In the genomic region with DNA sequence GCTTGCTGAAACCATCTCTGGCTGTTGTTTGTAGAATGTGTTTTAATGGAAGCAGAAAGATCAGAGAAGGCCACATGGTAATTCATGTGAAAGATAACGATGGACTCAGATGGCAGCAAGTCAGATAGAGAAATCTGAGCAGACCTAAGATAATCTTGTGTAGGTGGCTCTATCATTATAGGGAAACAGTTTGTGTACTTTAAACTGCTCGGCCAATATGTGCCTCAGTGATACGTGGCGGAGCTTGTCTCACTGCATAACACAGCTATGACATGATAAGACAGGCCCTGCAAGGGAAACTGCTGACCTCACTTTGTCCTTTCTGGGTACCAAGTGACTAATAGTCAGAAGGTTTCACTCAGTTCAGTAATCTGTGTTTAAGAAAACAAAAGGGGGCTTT, we compare ENCODE assay signal across 11 cellular contexts. TPM values are rescaled to one million over a fixed set of nuclear protein-coding genes. Genes with fewer than 3 reads are reported as not detected.
A peak's percentile ranks its signal among the peaks of the same experiment; 100 is the strongest.
DNase-seq lines count a peak whose midpoint lies in the region; ATAC-seq, FAIRE-seq and TF ChIP-seq lines count a peak whose summit lies in the region.
"Had no signal": no experiment of that assay in that cellular context is flagged by ENCODE, and none has a peak within 500 bp of the region (broad histone marks: within the 10 kb centered on the region; RNA-seq: fewer than 3 reads in every experiment).

No MANE protein-coding gene starts in this region.

- TF ChIP-seq CTCF in AG04450 (IDR thresholded peaks at IDR 0.05; ENCODE audit: low read depth, low read length) (no peak), fibroblast of pulmonary artery (IDR thresholded peaks at IDR 0.05; ENCODE audit: low read length, missing control alignments) (no peak), A673 (conservative IDR thresholded peaks at IDR 0.05; ENCODE audit: low read depth, low read length) (no peak), HepG2 (CRISPR knock-in tag; IDR thresholded peaks at IDR 0.05) (no peak)

- H3K4me3 ChIP-seq in AG04450 (ENCODE audit: low read depth, low read length), result no peak overlapping the region
- no peak overlapping the region for H3K4me3 ChIP-seq in fibroblast of pulmonary artery (replicated peaks; ENCODE audit: low read depth, low read length)
- no peak overlapping the region for H3K4me3 ChIP-seq in A673 (ENCODE audit: low read depth, low read length, poor library complexity, severe bottlenecking)
- H3K4me3 ChIP-seq in HepG2 (replicated peaks in 1 of 3; ENCODE audit: insufficient read depth in 1 of 3, low read depth in 2 of 3, low read length in 3 of 3), result no peak overlapping the region

- peaks cover 8% of the 10 kb centered on the region for H3K9me3 Mint-ChIP-seq in activated T-cell treated with anti-CD3 and anti-CD28 coated beads, Interleukin-2, amount 50 U/mL, for 4 hours

- H4K20me1 ChIP-seq in HepG2 (ENCODE audit: insufficient read depth, low read length), result no peaks in the 10 kb centered on the region

- no peak overlapping the region for H2AFZ ChIP-seq in HepG2 (ENCODE audit: low read length)

- H3K27ac ChIP-seq in AG04450 (ENCODE audit: low read depth, low read length), result no peak overlapping the region
- H3K27ac ChIP-seq in A673 (ENCODE audit: low read depth, low read length, poor library complexity, severe bottlenecking), result no peak overlapping the region
- no peak overlapping the region for H3K27ac ChIP-seq in HepG2 (ENCODE audit: extremely low read length, insufficient read depth, low read length)

- no peak overlapping the region for H3K4me3 Mint-ChIP-seq in activated T-cell treated with anti-CD3 and anti-CD28 coated beads, Interleukin-2, amount 50 U/mL, for 4 hours
- H3K4me3 Mint-ChIP-seq: CD4-positive, CD25-positive, alpha-beta regulatory T cell had no signal

- CTCF ChIA-PET in AG04450 (lab: Charles Lee), result interaction anchor here (0.6 to 1.7 kb wide), 3 partner anchors 192 to 373 kb away, joined by 3 to 4 read pairs (median 4); no protein-coding TSS in a partner anchor
- CTCF ChIA-PET in A673 (lab: Charles Lee), result no interaction called here
- CTCF ChIA-PET in HepG2 (lab: Yijun Ruan, JAX; ENCODE audit: low intra/inter-chr PET ratio, low total read pairs), result no interaction called here

- no peak for TF ChIP-seq POLR2A in HepG2 (IDR thresholded peaks at IDR 0.05; ENCODE audit: insufficient read depth in 1 of 2, low read depth in 2 of 2, low read length in 2 of 2)

- FAIRE-seq in HepG2 (lab: Jason Lieb, UNC), result no peak

- intact Hi-C loops in A673 (cut with micrococcal nuclease; ENCODE audit: unreplicated experiment) (no loop called here), HepG2 (cut with micrococcal nuclease; ENCODE audit: unreplicated experiment) (no loop called here)

- H3K27me3 ChIP-seq in AG04450 (ENCODE audit: control insufficient read depth, insufficient read depth, low read length) (no peaks in the 10 kb centered on the region), A673 (replicated peaks; ENCODE audit: insufficient read depth, low read depth, low read length, poor library complexity) (no peaks in the 10 kb centered on the region), HepG2 (ENCODE audit: control insufficient read depth in 1 of 2, insufficient read depth in 2 of 2, low read length in 2 of 2) (no peaks in the 10 kb centered on the region)

- no TSS peak for BruUV-seq in A673 (replicated peaks; lab: Mats Ljungman, UMichigan)
- BruUV-seq in HepG2 (replicated peaks; lab: Mats Ljungman, UMichigan), result no TSS peak

- DNase-seq in AG04450 (ENCODE audit: low read depth, low spot score) (peak; percentile 21), fibroblast of pulmonary artery (ENCODE audit: low read depth) (peak; percentile 73), A673 (ENCODE audit: low spot score) (no peak), HepG2 (ENCODE audit: low spot score) (no peak)
- DNase-seq in activated T-cell treated with anti-CD3 and anti-CD28 coated beads, Interleukin-2, amount 50 U/mL, for 4 hours, result no peak
- DNase-seq: activated naive CD4-positive, alpha-beta T cell treated with anti-CD3 and anti-CD28 coated beads, Interleukin-2, amount 50 U/mL, for 16 hours; CD4-positive, CD25-positive, alpha-beta regulatory T cell; left colon had no signal

- 52% methylated on average over 4 of the region's 4 CpGs for WGBS in HepG2 (ENCODE audit: low lambda C conversion rate)

- H3K4me1 ChIP-seq in A673 (ENCODE audit: insufficient read depth, low read length, poor library complexity, severe bottlenecking) (no peaks in the 10 kb centered on the region), HepG2 (ENCODE audit: insufficient read depth, low read length) (no peaks in the 10 kb centered on the region)

- POLR2A ChIA-PET in AG04450 (lab: Yijun Ruan, JAX) (no interaction called here), A673 (lab: Charles Lee; ENCODE audit: low non-redundant PET) (no interaction called here), HepG2 (lab: Yijun Ruan, JAX) (no interaction called here)

- TF ChIP-seq EP300 in HepG2 (IDR thresholded peaks at IDR 0.05; ENCODE audit: low read depth in 2 of 2, low read length in 2 of 2) (no peak), HepG2 (CRISPR knock-in tag; IDR thresholded peaks at IDR 0.05; ENCODE audit: borderline replicate concordance) (no peak)

- no peaks in the 10 kb centered on the region for H3K4me1 Mint-ChIP-seq in activated T-cell treated with anti-CD3 and anti-CD28 coated beads, Interleukin-2, amount 50 U/mL, for 4 hours (ENCODE audit: low read depth)
- H3K4me1 Mint-ChIP-seq: CD4-positive, CD25-positive, alpha-beta regulatory T cell had no signal

- no peaks in the 10 kb centered on the region for H3K36me3 Mint-ChIP-seq in activated T-cell treated with anti-CD3 and anti-CD28 coated beads, Interleukin-2, amount 50 U/mL, for 4 hours (ENCODE audit: insufficient read depth)
- H3K36me3 Mint-ChIP-seq: CD4-positive, CD25-positive, alpha-beta regulatory T cell had no signal

- no peak overlapping the region for H3K4me2 ChIP-seq in HepG2 (ENCODE audit: low read depth, low read length)

- H3K79me2 ChIP-seq in HepG2 (ENCODE audit: insufficient read depth, low read length), result no peaks in the 10 kb centered on the region

- no peaks in the 10 kb centered on the region for H3K27me3 Mint-ChIP-seq in activated T-cell treated with anti-CD3 and anti-CD28 coated beads, Interleukin-2, amount 50 U/mL, for 4 hours (ENCODE audit: low read depth)
- H3K27me3 Mint-ChIP-seq: CD4-positive, CD25-positive, alpha-beta regulatory T cell had no signal

- ATAC-seq in GM21381 (IDR thresholded peaks at IDR 0.05; ENCODE audit: unreplicated experiment) (peak; percentile 65), HG03575 (IDR thresholded peaks at IDR 0.05; ENCODE audit: extremely low read depth, insufficient number of reproducible peaks, low FRiP score, unreplicated experiment) (peak; percentile 74), HepG2 (no peak), HG03521 (IDR thresholded peaks at IDR 0.05; ENCODE audit: unreplicated experiment) (no peak)
- ATAC-seq in activated T-cell treated with anti-CD3 and anti-CD28 coated beads, Interleukin-2, amount 50 U/mL, for 4 hours, result no peak
- ATAC-seq: left colon had no signal

- in situ Hi-C loops in HepG2 (cut with HindIII; ENCODE audit: extremely low pct_ligation_motif_present, low pct_unique_long_range_greater_than_20kb), result no loop called here

- H3K9me3 ChIP-seq in AG04450 (ENCODE audit: control insufficient read depth, insufficient read depth, low read length) (no peaks in the 10 kb centered on the region), A673 (ENCODE audit: low read depth, low read length, poor library complexity, severe bottlenecking) (no peaks in the 10 kb centered on the region), HepG2 (ENCODE audit: low read length) (no peaks in the 10 kb centered on the region)

- H3K36me3 ChIP-seq in A673 (ENCODE audit: insufficient read depth, low read length, poor library complexity, severe bottlenecking), result no peaks in the 10 kb centered on the region
- no peaks in the 10 kb centered on the region for H3K36me3 ChIP-seq in HepG2 (replicated peaks in 1 of 2; ENCODE audit: control insufficient read depth in 1 of 2, insufficient read depth in 2 of 2, low read length in 2 of 2)

- no peak for TF ChIP-seq RAD21 in HepG2 (CRISPR knock-in tag; IDR thresholded peaks at IDR 0.05)

- H3K9ac ChIP-seq in HepG2 (ENCODE audit: insufficient read depth, low read depth, low read length), result no peak overlapping the region

TF ChIP-seq in HepG2, 621 proteins besides CTCF, POLR2A, EP300 and RAD21 (continues in another document):
- no peak for TF ChIP-seq RARG (CRISPR knock-in tag; IDR thresholded peaks at IDR 0.05; ENCODE audit: low read depth)
- no peak for TF ChIP-seq XBP1 (CRISPR knock-in tag; IDR thresholded peaks at IDR 0.05)
- no peak for TF ChIP-seq HOXA9 (CRISPR knock-in tag; IDR thresholded peaks at IDR 0.05; ENCODE audit: borderline replicate concordance)

RNA-seq across cellular contexts. Expression of a gene that starts 51.0 kb away (rescaled TPM):
- polyA plus RNA-seq in AG04450 (2011; rRNA removed) (51.6 and 61.7 TPM in 2 replicates), HepG2 (2011; rRNA removed) (not detected in 2 replicates)
- 60.4 and 90.5 TPM in 2 replicates for polyA minus RNA-seq in AG04450 (2011; rRNA and poly(A)+ RNA removed)
- total RNA-seq in A673 (2021) (not detected in 2 replicates), HepG2 (2016; rRNA removed; fragmentation: Illumina TruSeq; extraction: Trizol) (not detected in 2 replicates)
- not detected in 2 replicates for total RNA-seq in HepG2 (2016; cell fraction: cytosol; rRNA removed; fragmentation: Illumina TruSeq; extraction: Trizol; ENCODE audit: low read depth)
- total RNA-seq in HepG2 (2016; cell fraction: insoluble cytoplasmic fraction; rRNA removed; fragmentation: Illumina TruSeq; extraction: Trizol), result not detected in 2 replicates
- total RNA-seq in HepG2 (2016; cell fraction: membrane; rRNA removed; fragmentation: Illumina TruSeq; extraction: Trizol), result not detected in 2 replicates
- not detected in 2 replicates for total RNA-seq in HepG2 (2016; cell fraction: nucleus; rRNA removed; fragmentation: Illumina TruSeq; extraction: Trizol)
- polyA plus RNA-seq in HepG2 (2011; cell fraction: cytosol; rRNA removed), result not detected in 2 replicates
- not detected in 2 replicates for polyA plus RNA-seq in HepG2 (2011; cell fraction: nucleus; rRNA removed)
- not detected in 2 replicates for polyA plus RNA-seq in HepG2 (2012)
- polyA plus RNA-seq in HepG2 (2016; cell fraction: cytosol; fragmentation: Illumina TruSeq; extraction: Trizol; ENCODE audit: low read depth), result not detected in 2 replicates
- not detected in 2 replicates for polyA plus RNA-seq in HepG2 (2016; cell fraction: insoluble cytoplasmic fraction; fragmentation: Illumina TruSeq; extraction: Trizol; ENCODE audit: low read depth)
- polyA plus RNA-seq in HepG2 (2016; cell fraction: membrane; fragmentation: Illumina TruSeq; extraction: Trizol; ENCODE audit: low read depth), result not detected in 2 replicates
- not detected in 2 replicates for polyA plus RNA-seq in HepG2 (2016; cell fraction: nucleus; fragmentation: Illumina TruSeq; extraction: Trizol; ENCODE audit: insufficient read depth, low read depth)
- polyA minus RNA-seq in HepG2 (2011; rRNA and poly(A)+ RNA removed; ENCODE audit: low replicate concordance), result 1.3 TPM in 1 of 2 replicates, not detected in the other
- not detected in 2 replicates for polyA minus RNA-seq in HepG2 (2011; cell fraction: cytosol; rRNA and poly(A)+ RNA removed)
- polyA minus RNA-seq in HepG2 (2011; cell fraction: nucleus; rRNA and poly(A)+ RNA removed), result not detected in 2 replicates
- under 1 TPM in 1 of 3 donors, not detected in 2; 0.11 TPM for total RNA-seq in activated T-cell treated with anti-CD3 and anti-CD28 coated beads, Interleukin-2, amount 50 U/mL, for 4 hours
- total RNA-seq: CD4-positive, CD25-positive, alpha-beta regulatory T cell had no signal

Comparison
In these comparisons a context has a peak if more than half of its experiments do, and no peak if none do; other contexts are left out.
1. DNase-seq: peak in AG04450 (single experiment) and fibroblast of pulmonary artery (single experiment); none in A673 (single experiment), HepG2 (single experiment) and activated T-cell treated with anti-CD3 and anti-CD28 coated beads, Interleukin-2, amount 50 U/mL, for 4 hours (single experiment).
2. ATAC-seq: peak in GM21381 (single experiment) and HG03575 (single experiment); none in HepG2 (single experiment), activated T-cell treated with anti-CD3 and anti-CD28 coated beads, Interleukin-2, amount 50 U/mL, for 4 hours (0 of 2) and HG03521 (single experiment).